ENCODE assay signal across 26 cellular contexts in the genomic region with DNA sequence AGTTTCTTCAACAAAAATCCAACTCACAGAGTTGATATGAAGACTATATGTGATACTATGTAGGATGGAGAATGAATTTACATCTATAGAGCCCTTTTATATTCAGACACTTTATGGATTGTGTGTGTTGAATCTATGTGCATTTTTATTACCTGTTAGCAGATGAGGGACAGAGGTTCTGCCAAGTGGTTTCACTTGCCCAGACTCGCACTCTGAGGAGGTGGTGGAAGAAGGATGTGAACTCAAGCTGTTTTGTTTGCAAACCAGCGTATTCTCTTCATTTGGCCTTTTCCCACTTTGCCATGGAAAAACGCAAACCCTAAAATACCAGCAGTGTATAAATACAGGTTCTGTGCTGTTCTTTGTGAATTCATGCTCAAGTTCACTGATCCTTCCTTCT.
"Had no signal": no experiment of that assay in that cellular context is flagged by ENCODE, and none has a peak within 500 bp of the region (broad histone marks: within the 10 kb centered on the region; RNA-seq: fewer than 3 reads in every experiment).

No MANE protein-coding gene starts in this region.

- ATAC-seq: activated CD4-positive, alpha-beta T cell treated with anti-CD3 and anti-CD28 coated beads for 36 hours; activated CD8-positive, alpha-beta memory T cell treated with anti-CD3 and anti-CD28 coated beads, Interleukin-2, amount 10 ng/mL, durations not matched to agents 7 days and 5 days; activated CD8-positive, alpha-beta T cell treated with anti-CD3 and anti-CD28 coated beads, Interleukin-2, amount 10 ng/mL, durations not matched to agents 7 days and 5 days; activated naive CD8-positive, alpha-beta T cell treated with anti-CD3 and anti-CD28 coated beads, Interleukin-2, amount 50 U/mL, for 24 hours; body of pancreas; esophagus mucosa; gastroesophageal sphincter; heart right ventricle had no signal

- H3K27ac ChIP-seq: adrenal gland, body of pancreas, coronary artery, dorsolateral prefrontal cortex, gastroesophageal sphincter, heart right ventricle had no signal

- H3K4me1 ChIP-seq: adrenal gland, body of pancreas, gastroesophageal sphincter, heart right ventricle had no signal

- H3K27me3 ChIP-seq: adrenal gland, body of pancreas, gastroesophageal sphincter had no signal

- H3K36me3 ChIP-seq: adrenal gland, gastroesophageal sphincter, heart right ventricle had no signal

- H3K9me3 ChIP-seq: adrenal gland, body of pancreas, gastroesophageal sphincter, heart right ventricle had no signal

- DNase-seq: activated CD4-positive, alpha-beta memory T cell treated with anti-CD3 and anti-CD28 coated beads for 36 hours; activated CD4-positive, alpha-beta T cell treated with anti-CD3 and anti-CD28 coated beads for 36 hours; activated CD4-positive, alpha-beta T cell treated with anti-CD3 and anti-CD28 coated beads, Interleukin-2, amount 10 ng/mL, durations not matched to agents 24 days and 14 days; activated CD4-positive, CD25-positive, alpha-beta regulatory T cell; activated CD4-positive, CD25-positive, alpha-beta regulatory T cell treated with anti-CD3 and anti-CD28 coated beads, Interleukin-2, amount 50 U/mL, for 72 hours; activated CD8-positive, alpha-beta memory T cell treated with anti-CD3 and anti-CD28 coated beads, Interleukin-2, amount 10 ng/mL, durations not matched to agents 7 days and 5 days; activated CD8-positive, alpha-beta memory T cell treated with anti-CD3 and anti-CD28 coated beads, Interleukin-2, amount 50 U/mL, for 4 hours; activated CD8-positive, alpha-beta T cell treated with anti-CD3 and anti-CD28 coated beads, Interleukin-2, amount 10 ng/mL, durations not matched to agents 7 days and 5 days; activated effector memory CD4-positive, alpha-beta T cell treated with anti-CD3 and anti-CD28 coated beads, Interleukin-2, amount 50 U/mL, for 16 hours; activated naive CD4-positive, alpha-beta T cell treated with anti-CD3 and anti-CD28 coated beads for 36 hours; activated naive CD8-positive, alpha-beta T cell treated with anti-CD3 and anti-CD28 coated beads for 36 hours; activated naive CD8-positive, alpha-beta T cell treated with anti-CD3 and anti-CD28 coated beads, Interleukin-2, amount 50 U/mL, for 24 hours; activated T-cell treated with anti-CD3 and anti-CD28 coated beads, Interleukin-2, amount 50 U/mL, for 1 hour; activated T-cell treated with anti-CD3 and anti-CD28 coated beads, Interleukin-2, amount 50 U/mL, for 48 hours; adrenal gland; aorta; body of pancreas; dorsolateral prefrontal cortex; effector memory CD4-positive, alpha-beta T cell; endodermal cell; foreskin melanocyte; heart right ventricle; T-helper 2 cell had no signal

- H3K4me3 ChIP-seq: body of pancreas, coronary artery, dorsolateral prefrontal cortex, gastroesophageal sphincter, heart right ventricle had no signal
